8 cellular contexts compared by ENCODE assay signal in genomic region chr1:145961109-145961424, GRCh38. TPM values are rescaled to one million over a fixed set of nuclear protein-coding genes. Genes with fewer than 3 reads are reported as not detected.
DNase-seq lines count a peak whose midpoint lies in the region; ATAC-seq, FAIRE-seq and TF ChIP-seq lines count a peak whose summit lies in the region.

No MANE protein-coding gene starts in this region.

- H3K9me3 ChIP-seq in ascending aorta (no peaks in the 10 kb centered on the region), HepG2 (ENCODE audit: low read length) (no peaks in the 10 kb centered on the region)

- TF ChIP-seq POLR2A in HepG2 (IDR thresholded peaks at IDR 0.05; ENCODE audit: insufficient read depth in 1 of 2, low read depth in 2 of 2, low read length in 2 of 2): no peak

- no TSS peak for BruUV-seq in HepG2 (replicated peaks; lab: Mats Ljungman, UMichigan)

- H3K36me3 Mint-ChIP-seq in activated CD4-positive, alpha-beta T cell treated with anti-CD3 and anti-CD28 coated beads for 36 hours (ENCODE audit: low read depth): peaks cover 9% of the 10 kb centered on the region

- TF ChIP-seq RAD21 in HepG2 (CRISPR knock-in tag; IDR thresholded peaks at IDR 0.05): no peak

- H3K4me3 ChIP-seq in ascending aorta (peak overlapping the region; percentile 81 to 92), HepG2 (replicated peaks in 1 of 3; ENCODE audit: insufficient read depth in 1 of 3, low read depth in 2 of 3, low read length in 3 of 3) (peak overlapping the region; percentile 60 to 91 (median 68))

- FAIRE-seq in HepG2 (lab: Jason Lieb, UNC): no peak

- H3K9ac ChIP-seq in HepG2 (ENCODE audit: insufficient read depth, low read depth, low read length): peak overlapping the region; percentile 62; the same call in 1 of the 2 replicates

- H3K4me2 ChIP-seq in HepG2 (ENCODE audit: low read depth, low read length): peak overlapping the region; percentile 99

- in situ Hi-C loops in HepG2 (cut with HindIII; ENCODE audit: extremely low pct_ligation_motif_present, low pct_unique_long_range_greater_than_20kb): loop anchor here (5.0 kb wide), 1 partner anchor 34 kb away; the partner anchor contains the start of gene RBM8A

- TF ChIP-seq EP300 in HepG2 (IDR thresholded peaks at IDR 0.05; ENCODE audit: low read depth in 2 of 2, low read length in 2 of 2) (no peak), HepG2 (CRISPR knock-in tag; IDR thresholded peaks at IDR 0.05; ENCODE audit: borderline replicate concordance) (no peak)

- TF ChIP-seq CTCF in ascending aorta (IDR thresholded peaks at IDR 0.05) (no peak), HepG2 (CRISPR knock-in tag; IDR thresholded peaks at IDR 0.05) (no peak)

- no peak overlapping the region for H2AFZ ChIP-seq in HepG2 (ENCODE audit: low read length)

- no peak for DNase-seq in activated CD4-positive, alpha-beta T cell treated with anti-CD3 and anti-CD28 coated beads for 36 hours
- no peak for DNase-seq in activated CD4-positive, alpha-beta T cell treated with anti-CD3 and anti-CD28 coated beads, Interleukin-2, amount 50 U/mL, for 1 hour
- DNase-seq in ascending aorta (ENCODE audit: low spot score in 2 of 2) (no peak), HepG2 (ENCODE audit: low spot score) (no peak)

- peak overlapping the region; percentile 85 for H3K4me3 Mint-ChIP-seq in activated CD4-positive, alpha-beta T cell treated with anti-CD3 and anti-CD28 coated beads for 36 hours

- ATAC-seq in activated CD4-positive, alpha-beta T cell treated with anti-CD3 and anti-CD28 coated beads for 36 hours: no peak
- ATAC-seq in HepG2 (no peak), GM21528 (IDR thresholded peaks at IDR 0.05; ENCODE audit: low FRiP score, unreplicated experiment) (no peak), GM18909 (IDR thresholded peaks at IDR 0.05; ENCODE audit: poor library complexity, unreplicated experiment) (no peak), HG02571 (IDR thresholded peaks at IDR 0.05; ENCODE audit: unreplicated experiment) (no peak)

- WGBS in HepG2 (ENCODE audit: low lambda C conversion rate): 0% methylated on average over 10 of the region's 22 CpGs

- H3K27ac Mint-ChIP-seq in activated CD4-positive, alpha-beta T cell treated with anti-CD3 and anti-CD28 coated beads for 36 hours: peak overlapping the region; percentile 91

- CTCF ChIA-PET in activated CD4-positive, alpha-beta T cell treated with anti-CD3 and anti-CD28 coated beads for 36 hours (lab: Charles Lee): interaction anchor here (1.0 kb wide), 2 partner anchors 19 to 23 kb away, joined by 3 to 5 read pairs; no protein-coding TSS in a partner anchor
- CTCF ChIA-PET in HepG2 (lab: Yijun Ruan, JAX; ENCODE audit: low intra/inter-chr PET ratio, low total read pairs): no interaction called here

- H4K20me1 ChIP-seq in HepG2 (ENCODE audit: insufficient read depth, low read length): no peaks in the 10 kb centered on the region

- POLR2A ChIA-PET in activated CD4-positive, alpha-beta T cell treated with anti-CD3 and anti-CD28 coated beads for 36 hours (lab: Charles Lee): interaction anchor here (2.4 to 4.7 kb wide), 2 partner anchors 34 to 91 kb away, joined by 8 to 38 read pairs; partner anchors contain the start of gene RBM8A
- POLR2A ChIA-PET in HepG2 (lab: Yijun Ruan, JAX): interaction anchor here (0.6 kb wide), 1 partner anchor 37 kb away, joined by 3 read pairs; no protein-coding TSS in a partner anchor

- intact Hi-C loops in activated CD4-positive, alpha-beta T cell treated with anti-CD3 and anti-CD28 coated beads for 36 hours (cut with DNase I, micrococcal nuclease): loop anchor here in 1 of 2 experiments (5.0 kb wide), 1 partner anchor 91 kb away; no protein-coding TSS in a partner anchor
- intact Hi-C loops in ascending aorta (cut with DNase I): loop anchor here (5.0 kb wide), 2 partner anchors 36 to 51 kb away; partner anchors contain the start of gene TXNIP
- intact Hi-C loops in HepG2 (cut with micrococcal nuclease; ENCODE audit: unreplicated experiment): loop anchor here (5.0 kb wide), 2 partner anchors 46 to 104 kb away; partner anchors contain the start of gene PIAS3

- peak overlapping the region; percentile 96 to 97 for H3K27ac ChIP-seq in ascending aorta
- H3K27ac ChIP-seq in HepG2 (ENCODE audit: extremely low read length, insufficient read depth, low read length): no peak overlapping the region
- peak overlapping the region; percentile 88 for H3K27ac ChIP-seq in temporal lobe (ENCODE audit: low read depth, low read length)

- H3K79me2 ChIP-seq in HepG2 (ENCODE audit: insufficient read depth, low read length): peaks cover 10% of the 10 kb centered on the region

- peaks cover 49% of the 10 kb centered on the region for H3K4me1 Mint-ChIP-seq in activated CD4-positive, alpha-beta T cell treated with anti-CD3 and anti-CD28 coated beads for 36 hours

- no peaks in the 10 kb centered on the region for H3K27me3 Mint-ChIP-seq in activated CD4-positive, alpha-beta T cell treated with anti-CD3 and anti-CD28 coated beads for 36 hours

- H3K4me1 ChIP-seq in ascending aorta (peaks cover 17 to 45% of the 10 kb centered on the region in 2 donors), HepG2 (ENCODE audit: insufficient read depth, low read length) (peaks cover 65% of the 10 kb centered on the region)

- H3K27me3 ChIP-seq in ascending aorta (no peaks in the 10 kb centered on the region), HepG2 (ENCODE audit: control insufficient read depth in 1 of 2, insufficient read depth in 2 of 2, low read length in 2 of 2) (peaks cover 0 to 30% of the 10 kb centered on the region in 2 experiments; a peak in 3 of 5 replicates)

- no peaks in the 10 kb centered on the region for H3K9me3 Mint-ChIP-seq in activated CD4-positive, alpha-beta T cell treated with anti-CD3 and anti-CD28 coated beads for 36 hours (ENCODE audit: low read depth)

- H3K36me3 ChIP-seq in ascending aorta (no peaks in the 10 kb centered on the region), HepG2 (replicated peaks in 1 of 2; ENCODE audit: control insufficient read depth in 1 of 2, insufficient read depth in 2 of 2, low read length in 2 of 2) (no peaks in the 10 kb centered on the region)

RNA-seq across cellular contexts. Expression of gene LIX1L, which starts 3.2 kb away (rescaled TPM):
- total RNA-seq in activated CD4-positive, alpha-beta T cell treated with anti-CD3 and anti-CD28 coated beads for 36 hours: 10 to 100 TPM; 44.9 to 49.4 TPM
- total RNA-seq in ascending aorta (44.0 TPM), HepG2 (2016; rRNA removed; fragmentation: Illumina TruSeq; extraction: Trizol) (8.1 and 10.9 TPM in 2 replicates), temporal lobe (22.4 TPM)
- 1.6 TPM in 2 replicates for total RNA-seq in HepG2 (2016; cell fraction: cytosol; rRNA removed; fragmentation: Illumina TruSeq; extraction: Trizol; ENCODE audit: low read depth)
- total RNA-seq in HepG2 (2016; cell fraction: insoluble cytoplasmic fraction; rRNA removed; fragmentation: Illumina TruSeq; extraction: Trizol): 8.3 and 9.6 TPM in 2 replicates
- total RNA-seq in HepG2 (2016; cell fraction: membrane; rRNA removed; fragmentation: Illumina TruSeq; extraction: Trizol): 6.8 and 7.1 TPM in 2 replicates
- 5.0 and 5.9 TPM in 2 replicates for total RNA-seq in HepG2 (2016; cell fraction: nucleus; rRNA removed; fragmentation: Illumina TruSeq; extraction: Trizol)
- polyA plus RNA-seq in HepG2 (2011; rRNA removed): 19.4 and 24.9 TPM in 2 replicates
- 19.3 and 22.0 TPM in 2 replicates for polyA plus RNA-seq in HepG2 (2011; cell fraction: cytosol; rRNA removed)
- polyA plus RNA-seq in HepG2 (2011; cell fraction: nucleus; rRNA removed): 5.2 and 7.4 TPM in 2 replicates
- polyA plus RNA-seq in HepG2 (2012): 4.8 and 5.8 TPM in 2 replicates
- polyA plus RNA-seq in HepG2 (2016; cell fraction: cytosol; fragmentation: Illumina TruSeq; extraction: Trizol; ENCODE audit: low read depth): 1.3 and 1.7 TPM in 2 replicates
- 12.8 and 15.5 TPM in 2 replicates for polyA plus RNA-seq in HepG2 (2016; cell fraction: insoluble cytoplasmic fraction; fragmentation: Illumina TruSeq; extraction: Trizol; ENCODE audit: low read depth)
- 5.7 and 5.8 TPM in 2 replicates for polyA plus RNA-seq in HepG2 (2016; cell fraction: membrane; fragmentation: Illumina TruSeq; extraction: Trizol; ENCODE audit: low read depth)
- 9.8 and 10.9 TPM in 2 replicates for polyA plus RNA-seq in HepG2 (2016; cell fraction: nucleus; fragmentation: Illumina TruSeq; extraction: Trizol; ENCODE audit: insufficient read depth, low read depth)
- polyA minus RNA-seq in HepG2 (2011; rRNA and poly(A)+ RNA removed; ENCODE audit: low replicate concordance): 15.4 and 31.6 TPM in 2 replicates
- 12.6 and 13.9 TPM in 2 replicates for polyA minus RNA-seq in HepG2 (2011; cell fraction: cytosol; rRNA and poly(A)+ RNA removed)
- 5.9 and 7.2 TPM in 2 replicates for polyA minus RNA-seq in HepG2 (2011; cell fraction: nucleus; rRNA and poly(A)+ RNA removed)

RNA-seq across cellular contexts. Expression of gene ANKRD34A, which starts 3.3 kb away (rescaled TPM):
- 1 to 10 TPM; 5.8 to 6.1 TPM for total RNA-seq in activated CD4-positive, alpha-beta T cell treated with anti-CD3 and anti-CD28 coated beads for 36 hours
- total RNA-seq in ascending aorta (13.6 TPM), HepG2 (2016; rRNA removed; fragmentation: Illumina TruSeq; extraction: Trizol) (0.07 and 0.14 TPM in 2 replicates), temporal lobe (1.7 TPM)
- not detected in 2 replicates for total RNA-seq in HepG2 (2016; cell fraction: cytosol; rRNA removed; fragmentation: Illumina TruSeq; extraction: Trizol; ENCODE audit: low read depth)
- total RNA-seq in HepG2 (2016; cell fraction: insoluble cytoplasmic fraction; rRNA removed; fragmentation: Illumina TruSeq; extraction: Trizol): 0.04 TPM in 1 of 2 replicates, not detected in the other
- total RNA-seq in HepG2 (2016; cell fraction: membrane; rRNA removed; fragmentation: Illumina TruSeq; extraction: Trizol): 0.03 and 0.07 TPM in 2 replicates
- total RNA-seq in HepG2 (2016; cell fraction: nucleus; rRNA removed; fragmentation: Illumina TruSeq; extraction: Trizol): 0.13 and 0.19 TPM in 2 replicates
- polyA plus RNA-seq in HepG2 (2011; rRNA removed): 0.05 and 0.07 TPM in 2 replicates
- polyA plus RNA-seq in HepG2 (2011; cell fraction: cytosol; rRNA removed): 0.04 and 0.05 TPM in 2 replicates
- polyA plus RNA-seq in HepG2 (2011; cell fraction: nucleus; rRNA removed): 0.47 and 0.53 TPM in 2 replicates
- 0.11 and 0.19 TPM in 2 replicates for polyA plus RNA-seq in HepG2 (2012)
- not detected in 2 replicates for polyA plus RNA-seq in HepG2 (2016; cell fraction: cytosol; fragmentation: Illumina TruSeq; extraction: Trizol; ENCODE audit: low read depth)
- polyA plus RNA-seq in HepG2 (2016; cell fraction: insoluble cytoplasmic fraction; fragmentation: Illumina TruSeq; extraction: Trizol; ENCODE audit: low read depth): 0.08 TPM in 1 of 2 replicates, not detected in the other
- polyA plus RNA-seq in HepG2 (2016; cell fraction: membrane; fragmentation: Illumina TruSeq; extraction: Trizol; ENCODE audit: low read depth): 0.05 TPM in 1 of 2 replicates, not detected in the other
- 0.12 and 0.16 TPM in 2 replicates for polyA plus RNA-seq in HepG2 (2016; cell fraction: nucleus; fragmentation: Illumina TruSeq; extraction: Trizol; ENCODE audit: insufficient read depth, low read depth)
- 0.08 and 1.4 TPM in 2 replicates for polyA minus RNA-seq in HepG2 (2011; rRNA and poly(A)+ RNA removed; ENCODE audit: low replicate concordance)
- not detected in 2 replicates for polyA minus RNA-seq in HepG2 (2011; cell fraction: cytosol; rRNA and poly(A)+ RNA removed)
- polyA minus RNA-seq in HepG2 (2011; cell fraction: nucleus; rRNA and poly(A)+ RNA removed): 0.25 and 0.39 TPM in 2 replicates

RNA-seq across cellular contexts. Expression of gene POLR3GL, which starts 3.4 kb away (rescaled TPM):
- 10 to 100 TPM; 19.3 to 22.4 TPM for total RNA-seq in activated CD4-positive, alpha-beta T cell treated with anti-CD3 and anti-CD28 coated beads for 36 hours
- total RNA-seq in ascending aorta: 22.9 TPM
- total RNA-seq in HepG2 (2016; rRNA removed; fragmentation: Illumina TruSeq; extraction: Trizol): 12.4 and 15.3 TPM in 2 replicates
- 7.1 and 7.5 TPM in 2 replicates for total RNA-seq in HepG2 (2016; cell fraction: cytosol; rRNA removed; fragmentation: Illumina TruSeq; extraction: Trizol; ENCODE audit: low read depth)
- 12.8 and 14.4 TPM in 2 replicates for total RNA-seq in HepG2 (2016; cell fraction: insoluble cytoplasmic fraction; rRNA removed; fragmentation: Illumina TruSeq; extraction: Trizol)
- total RNA-seq in HepG2 (2016; cell fraction: membrane; rRNA removed; fragmentation: Illumina TruSeq; extraction: Trizol): 15.4 and 17.0 TPM in 2 replicates
- total RNA-seq in HepG2 (2016; cell fraction: nucleus; rRNA removed; fragmentation: Illumina TruSeq; extraction: Trizol): 5.4 and 6.2 TPM in 2 replicates
- polyA plus RNA-seq in HepG2 (2011; rRNA removed): 10.8 and 11.5 TPM in 2 replicates
- polyA plus RNA-seq in HepG2 (2011; cell fraction: cytosol; rRNA removed): 7.4 and 7.9 TPM in 2 replicates
- polyA plus RNA-seq in HepG2 (2011; cell fraction: nucleus; rRNA removed): 5.1 and 6.2 TPM in 2 replicates
- 14.4 and 20.2 TPM in 2 replicates for polyA plus RNA-seq in HepG2 (2012)
- 10.0 and 10.7 TPM in 2 replicates for polyA plus RNA-seq in HepG2 (2016; cell fraction: cytosol; fragmentation: Illumina TruSeq; extraction: Trizol; ENCODE audit: low read depth)
- polyA plus RNA-seq in HepG2 (2016; cell fraction: insoluble cytoplasmic fraction; fragmentation: Illumina TruSeq; extraction: Trizol; ENCODE audit: low read depth): 21.5 and 23.2 TPM in 2 replicates
- 20.0 and 21.6 TPM in 2 replicates for polyA plus RNA-seq in HepG2 (2016; cell fraction: membrane; fragmentation: Illumina TruSeq; extraction: Trizol; ENCODE audit: low read depth)
- 11.4 and 13.9 TPM in 2 replicates for polyA plus RNA-seq in HepG2 (2016; cell fraction: nucleus; fragmentation: Illumina TruSeq; extraction: Trizol; ENCODE audit: insufficient read depth, low read depth)
- polyA minus RNA-seq in HepG2 (2011; rRNA and poly(A)+ RNA removed; ENCODE audit: low replicate concordance): 2.5 and 3.4 TPM in 2 replicates
- polyA minus RNA-seq in HepG2 (2011; cell fraction: cytosol; rRNA and poly(A)+ RNA removed): 2.5 and 4.6 TPM in 2 replicates
- 5.0 and 6.6 TPM in 2 replicates for polyA minus RNA-seq in HepG2 (2011; cell fraction: nucleus; rRNA and poly(A)+ RNA removed)
- 10.6 TPM for total RNA-seq in temporal lobe

RNA-seq across cellular contexts. Expression of gene RBM8A, which starts 33.8 kb away (rescaled TPM):
- 100 to 1,000 TPM; 293 to 330 TPM for total RNA-seq in activated CD4-positive, alpha-beta T cell treated with anti-CD3 and anti-CD28 coated beads for 36 hours
- total RNA-seq in ascending aorta (48.9 TPM), HepG2 (2016; rRNA removed; fragmentation: Illumina TruSeq; extraction: Trizol) (162 and 224 TPM in 2 replicates), temporal lobe (71.3 TPM)
- total RNA-seq in HepG2 (2016; cell fraction: cytosol; rRNA removed; fragmentation: Illumina TruSeq; extraction: Trizol; ENCODE audit: low read depth): 15.8 and 21.1 TPM in 2 replicates
- total RNA-seq in HepG2 (2016; cell fraction: insoluble cytoplasmic fraction; rRNA removed; fragmentation: Illumina TruSeq; extraction: Trizol): 164 and 238 TPM in 2 replicates
- 32.6 and 36.1 TPM in 2 replicates for total RNA-seq in HepG2 (2016; cell fraction: membrane; rRNA removed; fragmentation: Illumina TruSeq; extraction: Trizol)
- 58.0 and 59.0 TPM in 2 replicates for total RNA-seq in HepG2 (2016; cell fraction: nucleus; rRNA removed; fragmentation: Illumina TruSeq; extraction: Trizol)
- polyA plus RNA-seq in HepG2 (2011; rRNA removed): 75.2 and 106 TPM in 2 replicates
- 81.5 and 102 TPM in 2 replicates for polyA plus RNA-seq in HepG2 (2011; cell fraction: cytosol; rRNA removed)
- polyA plus RNA-seq in HepG2 (2011; cell fraction: nucleus; rRNA removed): 25.3 and 38.5 TPM in 2 replicates
- 87.0 and 96.0 TPM in 2 replicates for polyA plus RNA-seq in HepG2 (2012)
- polyA plus RNA-seq in HepG2 (2016; cell fraction: cytosol; fragmentation: Illumina TruSeq; extraction: Trizol; ENCODE audit: low read depth): 14.2 and 15.2 TPM in 2 replicates
- 218 and 247 TPM in 2 replicates for polyA plus RNA-seq in HepG2 (2016; cell fraction: insoluble cytoplasmic fraction; fragmentation: Illumina TruSeq; extraction: Trizol; ENCODE audit: low read depth)
- polyA plus RNA-seq in HepG2 (2016; cell fraction: membrane; fragmentation: Illumina TruSeq; extraction: Trizol; ENCODE audit: low read depth): 28.1 and 28.8 TPM in 2 replicates
- 89.2 and 112 TPM in 2 replicates for polyA plus RNA-seq in HepG2 (2016; cell fraction: nucleus; fragmentation: Illumina TruSeq; extraction: Trizol; ENCODE audit: insufficient read depth, low read depth)
- polyA minus RNA-seq in HepG2 (2011; rRNA and poly(A)+ RNA removed; ENCODE audit: low replicate concordance): 14.9 and 35.6 TPM in 2 replicates
- 26.3 and 33.8 TPM in 2 replicates for polyA minus RNA-seq in HepG2 (2011; cell fraction: cytosol; rRNA and poly(A)+ RNA removed)
- polyA minus RNA-seq in HepG2 (2011; cell fraction: nucleus; rRNA and poly(A)+ RNA removed): 20.2 and 28.7 TPM in 2 replicates

RNA-seq across cellular contexts. Expression of gene TXNIP, which starts 35.3 kb away (rescaled TPM):
- total RNA-seq in activated CD4-positive, alpha-beta T cell treated with anti-CD3 and anti-CD28 coated beads for 36 hours: 100 to 1,000 TPM; 112 TPM
- total RNA-seq in ascending aorta (877 TPM), HepG2 (2016; rRNA removed; fragmentation: Illumina TruSeq; extraction: Trizol) (24.4 and 25.4 TPM in 2 replicates), temporal lobe (144 TPM)
- 4.1 and 4.3 TPM in 2 replicates for total RNA-seq in HepG2 (2016; cell fraction: cytosol; rRNA removed; fragmentation: Illumina TruSeq; extraction: Trizol; ENCODE audit: low read depth)
- total RNA-seq in HepG2 (2016; cell fraction: insoluble cytoplasmic fraction; rRNA removed; fragmentation: Illumina TruSeq; extraction: Trizol): 23.8 and 24.4 TPM in 2 replicates
- total RNA-seq in HepG2 (2016; cell fraction: membrane; rRNA removed; fragmentation: Illumina TruSeq; extraction: Trizol): 11.5 and 11.6 TPM in 2 replicates
- 34.7 and 39.5 TPM in 2 replicates for total RNA-seq in HepG2 (2016; cell fraction: nucleus; rRNA removed; fragmentation: Illumina TruSeq; extraction: Trizol)
- 237 and 283 TPM in 2 replicates for polyA plus RNA-seq in HepG2 (2011; rRNA removed)
- polyA plus RNA-seq in HepG2 (2011; cell fraction: cytosol; rRNA removed): 133 and 240 TPM in 2 replicates
- polyA plus RNA-seq in HepG2 (2011; cell fraction: nucleus; rRNA removed): 150 and 152 TPM in 2 replicates
- polyA plus RNA-seq in HepG2 (2012): 191 and 204 TPM in 2 replicates
- polyA plus RNA-seq in HepG2 (2016; cell fraction: cytosol; fragmentation: Illumina TruSeq; extraction: Trizol; ENCODE audit: low read depth): 1.0 and 1.3 TPM in 2 replicates
- 19.6 and 21.5 TPM in 2 replicates for polyA plus RNA-seq in HepG2 (2016; cell fraction: insoluble cytoplasmic fraction; fragmentation: Illumina TruSeq; extraction: Trizol; ENCODE audit: low read depth)
- polyA plus RNA-seq in HepG2 (2016; cell fraction: membrane; fragmentation: Illumina TruSeq; extraction: Trizol; ENCODE audit: low read depth): 3.9 and 4.1 TPM in 2 replicates
- polyA plus RNA-seq in HepG2 (2016; cell fraction: nucleus; fragmentation: Illumina TruSeq; extraction: Trizol; ENCODE audit: insufficient read depth, low read depth): 35.2 and 39.0 TPM in 2 replicates
- polyA minus RNA-seq in HepG2 (2011; rRNA and poly(A)+ RNA removed; ENCODE audit: low replicate concordance): 132 and 425 TPM in 2 replicates
- 117 and 168 TPM in 2 replicates for polyA minus RNA-seq in HepG2 (2011; cell fraction: cytosol; rRNA and poly(A)+ RNA removed)
- polyA minus RNA-seq in HepG2 (2011; cell fraction: nucleus; rRNA and poly(A)+ RNA removed): 259 and 346 TPM in 2 replicates
